27 cellular contexts compared by ENCODE assay signal in genomic region chr2:204264746-204265145, GRCh38.
A peak's percentile ranks its signal among the peaks of the same experiment; 100 is the strongest.
DNase-seq lines count a peak whose midpoint lies in the region; ATAC-seq, FAIRE-seq and TF ChIP-seq lines count a peak whose summit lies in the region.
"Had no signal": no experiment of that assay in that cellular context is flagged by ENCODE, and none has a peak within 500 bp of the region (broad histone marks: within the 10 kb centered on the region; RNA-seq: fewer than 3 reads in every experiment).

No MANE protein-coding gene starts in this region.

- no peaks in the 10 kb centered on the region for H3K36me3 ChIP-seq in BLaER1
- H3K36me3 ChIP-seq: adrenal gland, prostate gland had no signal

- peak; percentile 74 for FAIRE-seq in islet of Langerhans (lab: Jason Lieb, UNC)
- FAIRE-seq: A549, kidney, TTC549 had no signal

- no peak for TF ChIP-seq POLR2A in GM18505 (IDR thresholded peaks at IDR 0.05; ENCODE audit: borderline replicate concordance, extremely low read depth, insufficient read depth, insufficient read length)

- DNase-seq in NCI-H1417 treated with DMSO at 0.1 percent for 48 hours (lab: John Stamatoyannopoulos, UW) (peak; percentile 50), NCI-H69 (lab: John Stamatoyannopoulos, UW) (peak; percentile 66), NCI-H2029 treated with DMSO at 0.1 percent for 48 hours (lab: John Stamatoyannopoulos, UW) (no peak)
- no peak for DNase-seq in effector CD4-positive, alpha-beta T cell
- DNase-seq in activated CD4-positive, alpha-beta T cell treated with anti-CD3 and anti-CD28 coated beads, Interleukin-2, amount 10 ng/mL, durations not matched to agents 24 days and 14 days, result no peak
- DNase-seq: activated CD4-positive, alpha-beta T cell treated with anti-CD3 and anti-CD28 coated beads for 4 hours; activated effector memory CD4-positive, alpha-beta T cell treated with Interleukin-2 at 50 U/mL for 16 hours; adrenal gland; dermis blood vessel endothelial cell; DMS53; foreskin keratinocyte; kidney; trophoblast cell had no signal

- intact Hi-C loops in activated CD4-positive, alpha-beta T cell treated with anti-CD3 and anti-CD28 coated beads, Interleukin-2, amount 10 ng/mL, durations not matched to agents 24 days and 14 days (cut with micrococcal nuclease), result loop anchor here (5.0 kb wide), 1 partner anchor 192 kb away; no protein-coding TSS in a partner anchor

- peaks cover 35% of the 10 kb centered on the region for H3K27me3 Mint-ChIP-seq in activated CD4-positive, alpha-beta T cell treated with anti-CD3 and anti-CD28 coated beads, Interleukin-2, amount 10 ng/mL, durations not matched to agents 24 days and 14 days

- no peaks in the 10 kb centered on the region for H3K27me3 ChIP-seq in BLaER1
- H3K27me3 ChIP-seq: adrenal gland, foreskin keratinocyte had no signal

- H3K4me1 Mint-ChIP-seq in activated CD4-positive, alpha-beta T cell treated with anti-CD3 and anti-CD28 coated beads, Interleukin-2, amount 10 ng/mL, durations not matched to agents 24 days and 14 days, result no peaks in the 10 kb centered on the region
- H3K4me1 Mint-ChIP-seq: IgD-negative memory B cell, memory B cell had no signal

- H3K9me3 Mint-ChIP-seq in activated CD4-positive, alpha-beta T cell treated with anti-CD3 and anti-CD28 coated beads, Interleukin-2, amount 10 ng/mL, durations not matched to agents 24 days and 14 days, result no peaks in the 10 kb centered on the region
- H3K9me3 Mint-ChIP-seq: IgD-negative memory B cell; memory B cell; natural killer cell treated with Interleukin-12 subunit alpha and Interleukin-12 subunit beta and Interleukin-15 and Interleukin-18, amount 100 ng/mL, for 72 hours; stimulated activated naive CD8-positive, alpha-beta T cell treated with anti-CD3 and anti-CD28 coated beads, Interleukin-15, Interleukin-2, amounts not matched to agents 100 ng/mL and 50 ng/mL, for 24 hours had no signal

- H3K27ac ChIP-seq in BLaER1, result no peak overlapping the region
- H3K27ac ChIP-seq: A549, adrenal gland, epithelial cell of prostate, foreskin keratinocyte, prostate gland had no signal

- no peak overlapping the region for H3K9ac ChIP-seq in BLaER1

- no peaks in the 10 kb centered on the region for H3K9me3 ChIP-seq in BLaER1
- H3K9me3 ChIP-seq: A549, adrenal gland, prostate gland had no signal

- peak overlapping the region; percentile 49 for H3K4me2 ChIP-seq in BLaER1
- H3K4me2 ChIP-seq: A549 had no signal

- no peak overlapping the region for H3K4me3 ChIP-seq in BLaER1
- H3K4me3 ChIP-seq: A549, adrenal gland, prostate gland had no signal

- no peak overlapping the region for H3K4me3 Mint-ChIP-seq in activated CD4-positive, alpha-beta T cell treated with anti-CD3 and anti-CD28 coated beads, Interleukin-2, amount 10 ng/mL, durations not matched to agents 24 days and 14 days
- H3K4me3 Mint-ChIP-seq: IgD-negative memory B cell; memory B cell; natural killer cell treated with Interleukin-12 subunit alpha and Interleukin-12 subunit beta and Interleukin-15 and Interleukin-18, amount 100 ng/mL, for 72 hours; stimulated activated naive CD8-positive, alpha-beta T cell treated with anti-CD3 and anti-CD28 coated beads, Interleukin-15, Interleukin-2, amounts not matched to agents 100 ng/mL and 50 ng/mL, for 24 hours had no signal

- no peak overlapping the region for H3K27ac Mint-ChIP-seq in activated CD4-positive, alpha-beta T cell treated with anti-CD3 and anti-CD28 coated beads, Interleukin-2, amount 10 ng/mL, durations not matched to agents 24 days and 14 days
- H3K27ac Mint-ChIP-seq: CD14-positive monocyte; IgD-negative memory B cell; memory B cell; natural killer cell treated with Interleukin-12 subunit alpha and Interleukin-12 subunit beta and Interleukin-15 and Interleukin-18, amount 100 ng/mL, for 72 hours; stimulated activated naive CD8-positive, alpha-beta T cell treated with anti-CD3 and anti-CD28 coated beads, Interleukin-15, Interleukin-2, amounts not matched to agents 100 ng/mL and 50 ng/mL, for 24 hours had no signal

- ATAC-seq in GM18505 (IDR thresholded peaks at IDR 0.05; ENCODE audit: unreplicated experiment), result no peak
- ATAC-seq: A549; foreskin keratinocyte; HCT116; natural killer cell treated with Interleukin-12 subunit alpha and Interleukin-12 subunit beta and Interleukin-15 and Interleukin-18, amount 100 ng/mL, for 72 hours; Right ventricle myocardium inferior had no signal

- H3K4me1 ChIP-seq in BLaER1, result peaks cover 12% of the 10 kb centered on the region
- H3K4me1 ChIP-seq: A549, adrenal gland, foreskin keratinocyte, prostate gland had no signal

- no peaks in the 10 kb centered on the region for H3K36me3 Mint-ChIP-seq in activated CD4-positive, alpha-beta T cell treated with anti-CD3 and anti-CD28 coated beads, Interleukin-2, amount 10 ng/mL, durations not matched to agents 24 days and 14 days (ENCODE audit: low read depth)
- H3K36me3 Mint-ChIP-seq: CD14-positive monocyte; IgD-negative memory B cell; memory B cell; natural killer cell treated with Interleukin-12 subunit alpha and Interleukin-12 subunit beta and Interleukin-15 and Interleukin-18, amount 100 ng/mL, for 72 hours had no signal

- no peaks in the 10 kb centered on the region for H4K20me1 ChIP-seq in BLaER1

Comparison
In these comparisons a context has a peak if more than half of its experiments do, and no peak if none do; other contexts are left out.
1. DNase-seq: peak in NCI-H1417 treated with DMSO at 0.1 percent for 48 hours (single experiment) and NCI-H69 (single experiment); none in effector CD4-positive, alpha-beta T cell (single experiment), activated CD4-positive, alpha-beta T cell treated with anti-CD3 and anti-CD28 coated beads, Interleukin-2, amount 10 ng/mL, durations not matched to agents 24 days and 14 days (single experiment) and NCI-H2029 treated with DMSO at 0.1 percent for 48 hours (single experiment).